ENCODE assay signal across 10 cellular contexts in the genomic region with DNA sequence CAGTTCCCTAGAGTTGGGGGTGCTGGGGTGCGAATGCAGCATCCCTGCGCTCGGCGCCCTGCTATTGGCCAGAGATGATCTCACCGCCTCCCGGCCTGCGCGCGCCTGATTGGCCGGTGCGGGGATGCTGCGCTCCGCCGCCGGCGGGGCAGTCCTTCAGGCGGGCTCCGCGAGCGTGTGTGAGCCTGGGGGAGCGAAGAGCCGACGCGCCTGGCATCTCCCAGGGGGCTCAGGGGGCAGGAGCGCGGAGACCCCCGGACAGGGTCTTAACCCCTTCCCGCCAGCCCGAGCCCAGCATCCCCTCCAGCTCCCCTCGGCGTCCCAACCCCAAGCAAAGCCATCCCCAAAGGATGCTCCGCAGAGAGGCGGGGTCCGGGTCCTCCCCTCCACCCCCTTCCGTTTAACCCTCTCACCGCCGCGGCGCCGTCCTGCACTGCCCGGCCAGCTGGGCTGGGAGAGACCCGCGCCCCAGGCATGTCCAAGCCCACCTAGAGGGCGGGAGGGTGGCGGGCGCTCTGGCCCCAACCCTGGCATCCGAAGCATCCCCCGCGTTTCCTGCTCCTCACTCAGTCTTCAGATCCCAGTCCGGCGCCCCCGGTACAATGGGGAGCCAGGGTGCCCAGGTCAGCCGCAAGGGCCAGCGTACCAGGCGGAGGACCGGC. TPM values are rescaled to one million over a fixed set of nuclear protein-coding genes. Genes with fewer than 3 reads are reported as not detected.
DNase-seq lines count a peak whose midpoint lies in the region; ATAC-seq and TF ChIP-seq lines count a peak whose summit lies in the region.
"Had no signal": no experiment of that assay in that cellular context is flagged by ENCODE, and none has a peak within 500 bp of the region (broad histone marks: within the 10 kb centered on the region; RNA-seq: fewer than 3 reads in every experiment).

No MANE protein-coding gene starts in this region.

- no peak overlapping the region for H3K4me3 ChIP-seq in Caco-2 (ENCODE audit: low read depth, low read length)
- peak overlapping the region; percentile 3 to 80 (median 63) for H3K4me3 ChIP-seq in dorsolateral prefrontal cortex

- POLR2A ChIA-PET in Caco-2 (lab: Charles Lee): no interaction called here

- H3K9me3 ChIP-seq in Caco-2: no peaks in the 10 kb centered on the region

- no peaks in the 10 kb centered on the region for H3K36me3 ChIP-seq in Caco-2 (ENCODE audit: control insufficient read depth, insufficient read depth, low read length)

- H3K36me3 Mint-ChIP-seq in Caco-2 (ENCODE audit: insufficient read depth, unreplicated experiment): peaks cover 5% of the 10 kb centered on the region

- ATAC-seq in GM18858 (IDR thresholded peaks at IDR 0.05; ENCODE audit: unreplicated experiment) (no peak), HG02759 (IDR thresholded peaks at IDR 0.05; ENCODE audit: unreplicated experiment) (no peak)

- TF ChIP-seq CTCF in Caco-2 (IDR thresholded peaks at IDR 0.05; ENCODE audit: insufficient read depth in 1 of 2, low read depth in 1 of 2, low read length in 1 of 2, severe bottlenecking in 1 of 2, unreplicated experiment in 1 of 2) (no peak), dorsolateral prefrontal cortex (IDR thresholded peaks at IDR 0.05 in 54 of 56, conservative IDR thresholded peaks at IDR 0.05 in 2 of 56; ENCODE audit: low read depth in 1 of 56, partially characterized antibody in 56 of 56) (no peak)

- no peaks in the 10 kb centered on the region for H3K4me1 Mint-ChIP-seq in Caco-2 (ENCODE audit: low read depth, unreplicated experiment)

- peaks cover 2% of the 10 kb centered on the region for H3K27me3 ChIP-seq in Caco-2 (replicated peaks; ENCODE audit: control insufficient read depth, insufficient read depth, low read length)
- peaks cover 0 to 26% (median 0%) of the 10 kb centered on the region in 45 donors for H3K27me3 ChIP-seq in dorsolateral prefrontal cortex

- intact Hi-C loops in Caco-2 (cut with micrococcal nuclease; ENCODE audit: unreplicated experiment) (no loop called here), dorsolateral prefrontal cortex (cut with DNase I) (no loop called here)

- CTCF ChIA-PET in Caco-2 (lab: Charles Lee): interaction anchor here (2.8 kb wide), 1 partner anchor 20 kb away, joined by 10 read pairs; a partner anchor contains a TSS

- 0 out of 2 replicates have a peak, but pooled peaks cover 3% of the 10 kb centered on the region for H3K4me1 ChIP-seq in Caco-2

- peak overlapping the region; percentile 24 for H3K4me3 Mint-ChIP-seq in Caco-2 (ENCODE audit: unreplicated experiment)
- H3K4me3 Mint-ChIP-seq: activated CD4-positive, alpha-beta T cell treated with anti-CD3 and anti-CD28 coated beads, Interleukin-2, amount 10 ng/mL, durations not matched to agents 24 days and 14 days; stimulated activated naive CD8-positive, alpha-beta T cell treated with anti-CD3 and anti-CD28 coated beads, Interleukin-15, Interleukin-2, amounts not matched to agents 100 ng/mL and 50 ng/mL, for 24 hours had no signal

- DNase-seq in Caco-2 (no peak), NCI-H1930 (lab: John Stamatoyannopoulos, UW) (peak; percentile 48 to 64), dorsolateral prefrontal cortex (peak; percentile 38 to 94 (median 78)), middle frontal gyrus (ENCODE audit: extremely low spot score, low spot score) (peak; percentile 38), NCI-H446 treated with DMSO at 0.1 percent for 48 hours (lab: John Stamatoyannopoulos, UW) (no peak), GDM1 (lab: John Stamatoyannopoulos, UW) (no peak)
- DNase-seq: activated CD4-positive, alpha-beta T cell treated with anti-CD3 and anti-CD28 coated beads, Interleukin-2, amount 10 ng/mL, durations not matched to agents 24 days and 14 days had no signal

- BruUV-seq in Caco-2 (replicated peaks; lab: Mats Ljungman, UMichigan): no TSS peak

- peak overlapping the region in 47 of 59 donors; percentile 7 to 88 (median 76) for H3K27ac ChIP-seq in dorsolateral prefrontal cortex

- H3K27me3 Mint-ChIP-seq in Caco-2 (ENCODE audit: insufficient read depth, unreplicated experiment): peaks cover 18% of the 10 kb centered on the region
- H3K27me3 Mint-ChIP-seq: activated CD4-positive, alpha-beta T cell treated with anti-CD3 and anti-CD28 coated beads, Interleukin-2, amount 10 ng/mL, durations not matched to agents 24 days and 14 days; stimulated activated naive CD8-positive, alpha-beta T cell treated with anti-CD3 and anti-CD28 coated beads, Interleukin-15, Interleukin-2, amounts not matched to agents 100 ng/mL and 50 ng/mL, for 24 hours had no signal

- H3K9me3 Mint-ChIP-seq in Caco-2 (ENCODE audit: unreplicated experiment): no peaks in the 10 kb centered on the region
- H3K9me3 Mint-ChIP-seq: activated CD4-positive, alpha-beta T cell treated with anti-CD3 and anti-CD28 coated beads, Interleukin-2, amount 10 ng/mL, durations not matched to agents 24 days and 14 days; stimulated activated naive CD8-positive, alpha-beta T cell treated with anti-CD3 and anti-CD28 coated beads, Interleukin-15, Interleukin-2, amounts not matched to agents 100 ng/mL and 50 ng/mL, for 24 hours had no signal

- no peak overlapping the region for H3K27ac Mint-ChIP-seq in Caco-2 (ENCODE audit: unreplicated experiment)
- H3K27ac Mint-ChIP-seq: activated CD4-positive, alpha-beta T cell treated with anti-CD3 and anti-CD28 coated beads, Interleukin-2, amount 10 ng/mL, durations not matched to agents 24 days and 14 days; stimulated activated naive CD8-positive, alpha-beta T cell treated with anti-CD3 and anti-CD28 coated beads, Interleukin-15, Interleukin-2, amounts not matched to agents 100 ng/mL and 50 ng/mL, for 24 hours had no signal

RNA-seq across cellular contexts. Expression of a gene that starts 19.1 kb away (rescaled TPM):
- total RNA-seq in Caco-2 (2022): 12.9 and 14.2 TPM in 2 replicates
- total RNA-seq in dorsolateral prefrontal cortex: 10 to 100 TPM in 101 of 120 experiments, 1 to 10 TPM in 19; 7.7 to 18.6 (median 12.5) TPM

RNA-seq across cellular contexts. Expression of a gene that starts 24.2 kb away (rescaled TPM):
- 0.34 TPM in 1 of 2 replicates, not detected in the other for total RNA-seq in Caco-2 (2022)
- 10 to 100 TPM in 118 of 120 experiments, 1 to 10 TPM in 2; 9.3 to 27.9 (median 17.3) TPM for total RNA-seq in dorsolateral prefrontal cortex

RNA-seq across cellular contexts. Expression of a gene that starts 31.6 kb away (rescaled TPM):
- total RNA-seq in Caco-2 (2022) (47.9 and 48.2 TPM in 2 replicates), dorsolateral prefrontal cortex (100 to 1,000 TPM in 89 of 120 experiments, 10 to 100 TPM in 31; 78.5 to 153 (median 110) TPM)

RNA-seq across cellular contexts. Expression of a gene that starts 38.4 kb away (rescaled TPM):
- not detected in 2 replicates for total RNA-seq in Caco-2 (2022)
- 1 to 10 TPM in 3 of 120 experiments, under 1 TPM in 107, not detected in 10; 0.15 to 1.4 (median 0.47) TPM for total RNA-seq in dorsolateral prefrontal cortex
- total RNA-seq: activated CD4-positive, alpha-beta T cell treated with anti-CD3 and anti-CD28 coated beads, Interleukin-2, amount 10 ng/mL, durations not matched to agents 24 days and 14 days had no signal

RNA-seq across cellular contexts. Expression of a gene that starts 38.8 kb away (rescaled TPM):
- total RNA-seq in Caco-2 (2022) (8.7 and 11.2 TPM in 2 replicates), dorsolateral prefrontal cortex (10 to 100 TPM in 94 of 120 experiments, 1 to 10 TPM in 26; 4.2 to 19.6 (median 11.9) TPM)

Comparison
In these comparisons a context has a peak if more than half of its experiments do, and no peak if none do; other contexts are left out.
1. DNase-seq: peak in NCI-H1930 (2 of 2), dorsolateral prefrontal cortex (10 of 10) and middle frontal gyrus (single experiment); none in Caco-2 (0 of 2), NCI-H446 treated with DMSO at 0.1 percent for 48 hours (single experiment) and GDM1 (single experiment).